1 cellular context compared by ENCODE assay signal in genomic region chr7:138890782-138891445, GRCh38.
TF ChIP-seq lines count a peak whose summit lies in the region.

No MANE protein-coding gene starts in this region.

TF ChIP-seq in HepG2, 621 proteins besides CTCF, POLR2A, EP300 and RAD21 (continued from another document and continues in another):
- TF ChIP-seq ARID3A (IDR thresholded peaks at IDR 0.05; ENCODE audit: low read depth, low read length) (no peak), MTF2 (CRISPR knock-in tag; IDR thresholded peaks at IDR 0.05; ENCODE audit: borderline replicate concordance) (no peak), ZNF616 (CRISPR knock-in tag; IDR thresholded peaks at IDR 0.05; ENCODE audit: low read depth) (no peak), TAF15 (IDR thresholded peaks at IDR 0.05; ENCODE audit: low read depth, low read length, poor library complexity, severe bottlenecking) (no peak), NR1H2 (CRISPR knock-in tag; IDR thresholded peaks at IDR 0.05; ENCODE audit: borderline replicate concordance, low read depth) (no peak), ARNT (IDR thresholded peaks at IDR 0.05) (no peak), IRF9 (CRISPR knock-in tag; IDR thresholded peaks at IDR 0.05; ENCODE audit: borderline replicate concordance) (no peak), RXRA (CRISPR knock-in tag; IDR thresholded peaks at IDR 0.05) (peak; percentile 81), ZNF687 (CRISPR knock-in tag; IDR thresholded peaks at IDR 0.05) (peak; percentile 70), ZNF879 (CRISPR knock-in tag; IDR thresholded peaks at IDR 0.05) (no peak), ZNF556 (CRISPR knock-in tag; IDR thresholded peaks at IDR 0.05; ENCODE audit: borderline replicate concordance) (peak; percentile 62; the same call in 1 of the 2 replicates), ZSCAN20 (CRISPR knock-in tag; IDR thresholded peaks at IDR 0.05; ENCODE audit: borderline replicate concordance) (no peak), HNF1A (IDR thresholded peaks at IDR 0.05; ENCODE audit: low read depth) (no peak), HNF1A (CRISPR knock-in tag; IDR thresholded peaks at IDR 0.05; ENCODE audit: borderline replicate concordance) (no peak; the same call in 1 of the 2 replicates), RCOR2 (CRISPR knock-in tag; IDR thresholded peaks at IDR 0.05) (no peak), SRSF9 (IDR thresholded peaks at IDR 0.05; ENCODE audit: borderline replicate concordance, insufficient read depth, low read depth, low read length, poor library complexity, severe bottlenecking) (no peak), ZNF563 (CRISPR knock-in tag; IDR thresholded peaks at IDR 0.05) (no peak), CEBPG (CRISPR knock-in tag; IDR thresholded peaks at IDR 0.05) (no peak), SYNCRIP (IDR thresholded peaks at IDR 0.05; ENCODE audit: insufficient read depth, low read depth, low read length) (no peak), ZNF24 (IDR thresholded peaks at IDR 0.05) (no peak), KAT2B (IDR thresholded peaks at IDR 0.05; ENCODE audit: borderline replicate concordance, low read depth, low read length) (no peak), SRSF4 (IDR thresholded peaks at IDR 0.05; ENCODE audit: low read depth, low read length, poor library complexity, severe bottlenecking) (no peak), NFYC (CRISPR knock-in tag; IDR thresholded peaks at IDR 0.05) (no peak), POLR2AphosphoS2 (IDR thresholded peaks at IDR 0.05; ENCODE audit: low read depth, low read length) (no peak), PHF8 (CRISPR knock-in tag; IDR thresholded peaks at IDR 0.05) (no peak; the same call in 1 of the 2 replicates), ATAD3A (CRISPR knock-in tag; IDR thresholded peaks at IDR 0.05) (no peak), ZNF530 (CRISPR knock-in tag; IDR thresholded peaks at IDR 0.05; ENCODE audit: low read depth) (no peak), ZNF557 (CRISPR knock-in tag; IDR thresholded peaks at IDR 0.05) (no peak), FOSL1 (CRISPR knock-in tag; IDR thresholded peaks at IDR 0.05; ENCODE audit: borderline replicate concordance) (no peak)
- TF ChIP-seq, protein P1, sequence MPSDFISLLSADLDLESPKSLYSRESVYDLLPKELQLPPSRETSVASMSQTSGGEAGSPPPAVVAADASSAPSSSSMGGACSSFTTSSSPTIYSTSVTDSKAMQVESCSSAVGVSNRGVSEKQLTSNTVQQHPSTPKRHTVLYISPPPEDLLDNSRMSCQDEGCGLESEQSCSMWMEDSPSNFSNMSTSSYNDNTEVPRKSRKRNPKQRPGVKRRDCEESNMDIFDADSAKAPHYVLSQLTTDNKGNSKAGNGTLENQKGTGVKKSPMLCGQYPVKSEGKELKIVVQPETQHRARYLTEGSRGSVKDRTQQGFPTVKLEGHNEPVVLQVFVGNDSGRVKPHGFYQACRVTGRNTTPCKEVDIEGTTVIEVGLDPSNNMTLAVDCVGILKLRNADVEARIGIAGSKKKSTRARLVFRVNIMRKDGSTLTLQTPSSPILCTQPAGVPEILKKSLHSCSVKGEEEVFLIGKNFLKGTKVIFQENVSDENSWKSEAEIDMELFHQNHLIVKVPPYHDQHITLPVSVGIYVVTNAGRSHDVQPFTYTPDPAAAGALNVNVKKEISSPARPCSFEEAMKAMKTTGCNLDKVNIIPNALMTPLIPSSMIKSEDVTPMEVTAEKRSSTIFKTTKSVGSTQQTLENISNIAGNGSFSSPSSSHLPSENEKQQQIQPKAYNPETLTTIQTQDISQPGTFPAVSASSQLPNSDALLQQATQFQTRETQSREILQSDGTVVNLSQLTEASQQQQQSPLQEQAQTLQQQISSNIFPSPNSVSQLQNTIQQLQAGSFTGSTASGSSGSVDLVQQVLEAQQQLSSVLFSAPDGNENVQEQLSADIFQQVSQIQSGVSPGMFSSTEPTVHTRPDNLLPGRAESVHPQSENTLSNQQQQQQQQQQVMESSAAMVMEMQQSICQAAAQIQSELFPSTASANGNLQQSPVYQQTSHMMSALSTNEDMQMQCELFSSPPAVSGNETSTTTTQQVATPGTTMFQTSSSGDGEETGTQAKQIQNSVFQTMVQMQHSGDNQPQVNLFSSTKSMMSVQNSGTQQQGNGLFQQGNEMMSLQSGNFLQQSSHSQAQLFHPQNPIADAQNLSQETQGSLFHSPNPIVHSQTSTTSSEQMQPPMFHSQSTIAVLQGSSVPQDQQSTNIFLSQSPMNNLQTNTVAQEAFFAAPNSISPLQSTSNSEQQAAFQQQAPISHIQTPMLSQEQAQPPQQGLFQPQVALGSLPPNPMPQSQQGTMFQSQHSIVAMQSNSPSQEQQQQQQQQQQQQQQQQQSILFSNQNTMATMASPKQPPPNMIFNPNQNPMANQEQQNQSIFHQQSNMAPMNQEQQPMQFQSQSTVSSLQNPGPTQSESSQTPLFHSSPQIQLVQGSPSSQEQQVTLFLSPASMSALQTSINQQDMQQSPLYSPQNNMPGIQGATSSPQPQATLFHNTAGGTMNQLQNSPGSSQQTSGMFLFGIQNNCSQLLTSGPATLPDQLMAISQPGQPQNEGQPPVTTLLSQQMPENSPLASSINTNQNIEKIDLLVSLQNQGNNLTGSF (CRISPR knock-in tag; IDR thresholded peaks at IDR 0.05) = no peak
- TF ChIP-seq, protein P2, sequence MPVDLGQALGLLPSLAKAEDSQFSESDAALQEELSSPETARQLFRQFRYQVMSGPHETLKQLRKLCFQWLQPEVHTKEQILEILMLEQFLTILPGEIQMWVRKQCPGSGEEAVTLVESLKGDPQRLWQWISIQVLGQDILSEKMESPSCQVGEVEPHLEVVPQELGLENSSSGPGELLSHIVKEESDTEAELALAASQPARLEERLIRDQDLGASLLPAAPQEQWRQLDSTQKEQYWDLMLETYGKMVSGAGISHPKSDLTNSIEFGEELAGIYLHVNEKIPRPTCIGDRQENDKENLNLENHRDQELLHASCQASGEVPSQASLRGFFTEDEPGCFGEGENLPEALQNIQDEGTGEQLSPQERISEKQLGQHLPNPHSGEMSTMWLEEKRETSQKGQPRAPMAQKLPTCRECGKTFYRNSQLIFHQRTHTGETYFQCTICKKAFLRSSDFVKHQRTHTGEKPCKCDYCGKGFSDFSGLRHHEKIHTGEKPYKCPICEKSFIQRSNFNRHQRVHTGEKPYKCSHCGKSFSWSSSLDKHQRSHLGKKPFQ (CRISPR knock-in tag; IDR thresholded peaks at IDR 0.05; ENCODE audit: insufficient replicate concordance) = no peak
- TF ChIP-seq, protein P3, sequence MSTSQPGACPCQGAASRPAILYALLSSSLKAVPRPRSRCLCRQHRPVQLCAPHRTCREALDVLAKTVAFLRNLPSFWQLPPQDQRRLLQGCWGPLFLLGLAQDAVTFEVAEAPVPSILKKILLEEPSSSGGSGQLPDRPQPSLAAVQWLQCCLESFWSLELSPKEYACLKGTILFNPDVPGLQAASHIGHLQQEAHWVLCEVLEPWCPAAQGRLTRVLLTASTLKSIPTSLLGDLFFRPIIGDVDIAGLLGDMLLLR (CRISPR knock-in tag; IDR thresholded peaks at IDR 0.05) = no peak
- TF ChIP-seq, protein P4, sequence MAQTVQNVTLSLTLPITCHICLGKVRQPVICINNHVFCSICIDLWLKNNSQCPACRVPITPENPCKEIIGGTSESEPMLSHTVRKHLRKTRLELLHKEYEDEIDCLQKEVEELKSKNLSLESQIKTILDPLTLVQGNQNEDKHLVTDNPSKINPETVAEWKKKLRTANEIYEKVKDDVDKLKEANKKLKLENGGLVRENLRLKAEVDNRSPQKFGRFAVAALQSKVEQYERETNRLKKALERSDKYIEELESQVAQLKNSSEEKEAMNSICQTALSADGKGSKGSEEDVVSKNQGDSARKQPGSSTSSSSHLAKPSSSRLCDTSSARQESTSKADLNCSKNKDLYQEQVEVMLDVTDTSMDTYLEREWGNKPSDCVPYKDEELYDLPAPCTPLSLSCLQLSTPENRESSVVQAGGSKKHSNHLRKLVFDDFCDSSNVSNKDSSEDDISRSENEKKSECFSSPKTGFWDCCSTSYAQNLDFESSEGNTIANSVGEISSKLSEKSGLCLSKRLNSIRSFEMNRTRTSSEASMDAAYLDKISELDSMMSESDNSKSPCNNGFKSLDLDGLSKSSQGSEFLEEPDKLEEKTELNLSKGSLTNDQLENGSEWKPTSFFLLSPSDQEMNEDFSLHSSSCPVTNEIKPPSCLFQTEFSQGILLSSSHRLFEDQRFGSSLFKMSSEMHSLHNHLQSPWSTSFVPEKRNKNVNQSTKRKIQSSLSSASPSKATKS (CRISPR knock-in tag; IDR thresholded peaks at IDR 0.05) = no peak
